14 cellular contexts compared by ENCODE assay signal in the genomic region with DNA sequence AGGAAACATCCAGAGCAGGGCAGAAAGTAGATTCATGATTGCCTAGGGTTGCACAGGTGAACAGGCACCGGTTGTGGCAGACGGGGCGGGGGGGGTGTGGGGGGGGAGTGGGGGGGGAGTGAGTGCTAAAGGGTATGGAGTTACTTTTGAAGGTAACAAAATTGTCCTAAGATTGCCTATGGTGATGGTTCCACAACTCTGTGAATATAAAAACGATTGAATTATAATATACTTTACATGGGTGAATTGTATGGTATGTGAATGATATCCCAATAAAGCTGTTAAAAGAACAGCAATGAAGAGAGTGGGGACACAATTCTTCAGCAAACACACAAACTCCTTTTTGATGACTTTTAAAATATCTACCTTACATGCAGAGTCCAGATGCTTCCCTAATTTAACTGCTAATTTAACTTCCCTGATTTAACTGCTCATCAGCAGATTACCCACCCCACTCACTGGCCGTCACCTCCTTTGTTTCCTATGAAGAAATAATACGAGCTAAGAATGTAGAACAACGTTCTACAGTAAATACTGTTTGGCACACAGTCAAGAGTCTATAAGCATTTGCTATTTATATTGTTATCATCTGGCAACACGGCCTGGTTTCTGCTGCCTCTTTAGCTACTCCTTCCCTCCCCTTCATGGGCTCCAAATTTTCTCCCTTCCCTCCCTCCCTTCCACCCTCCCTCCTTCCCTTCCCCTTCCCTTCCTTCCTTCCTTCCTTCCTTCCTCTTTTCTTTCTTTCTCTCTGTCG.
"Had no signal": no experiment of that assay in that cellular context is flagged by ENCODE, and none has a peak within 500 bp of the region (broad histone marks: within the 10 kb centered on the region; RNA-seq: fewer than 3 reads in every experiment).

No MANE protein-coding gene starts in this region.

- H3K9me3 ChIP-seq: adrenal gland, prostate gland had no signal

- H3K4me1 ChIP-seq: adrenal gland, gastroesophageal sphincter, prostate gland, spleen had no signal

- H3K27ac ChIP-seq: adrenal gland, coronary artery, gastroesophageal sphincter, prostate gland, spleen had no signal

- H3K27me3 ChIP-seq: adrenal gland, gastroesophageal sphincter, spleen had no signal

- H3K27ac Mint-ChIP-seq: nephron progenitor cell; stimulated activated naive B cell treated with anti-CD40 and anti-IgM and Interleukin-4, amounts not matched to agents 10 μg/mL and 1 μg/mL and 100 μg/mL, for 72 hours had no signal

- H3K36me3 ChIP-seq: adrenal gland, gastroesophageal sphincter, prostate gland, spleen had no signal

- DNase-seq: activated CD4-positive, alpha-beta T cell treated with anti-CD3 and anti-CD28 coated beads for 48 hours; activated naive CD4-positive, alpha-beta T cell treated with anti-CD3 and anti-CD28 coated beads, Interleukin-2, amount 50 U/mL, for 16 hours; adrenal gland; caudate nucleus; effector CD8-positive, alpha-beta T cell; nephron progenitor cell; spleen; stimulated activated CD4-positive, alpha-beta T cell treated with anti-CD3 and anti-CD28 coated beads, Interleukin-1b, Interleukin-23, amount 100 ng/mL, for 48 hours; substantia nigra; T-helper 9 cell had no signal

- H3K4me3 ChIP-seq: adrenal gland, coronary artery, gastroesophageal sphincter, prostate gland, spleen had no signal

- ATAC-seq: gastroesophageal sphincter had no signal

- H3K4me3 Mint-ChIP-seq: nephron progenitor cell had no signal
